1 cellular context compared by ENCODE assay signal in genomic region chr1:203126866-203127671, GRCh38.
TF ChIP-seq lines count a peak whose summit lies in the region.

No MANE protein-coding gene starts in this region.

TF ChIP-seq in SK-N-SH treated with all-trans-retinoic acid at 6 μM for 48 hours, 23 proteins besides CTCF, POLR2A, EP300 and RAD21 (continued from another document):
- TF ChIP-seq CREB5 (CRISPR knock-in tag; IDR thresholded peaks at IDR 0.05; ENCODE audit: low read depth) (no peak), TSHZ2 (CRISPR knock-in tag; IDR thresholded peaks at IDR 0.05) (no peak)
